In the genomic region with DNA sequence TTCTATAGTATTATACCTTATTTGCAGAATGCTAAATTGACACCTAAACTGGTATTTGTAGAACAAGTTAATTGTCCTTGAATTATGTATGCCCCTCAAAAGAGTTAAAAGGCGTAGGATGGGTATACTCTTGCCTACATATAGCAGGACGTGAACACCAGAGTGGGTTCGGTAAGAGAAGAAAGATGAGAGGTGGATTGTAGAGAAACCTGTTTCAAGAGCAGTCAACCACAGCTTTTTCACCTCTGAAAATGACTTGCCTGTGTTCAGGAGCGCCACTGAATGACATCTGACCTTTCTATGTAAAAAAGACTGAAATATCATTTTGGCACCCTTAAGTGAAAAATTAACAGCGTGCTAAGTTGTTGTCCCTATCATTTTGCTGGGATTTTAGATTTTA, we compare ENCODE assay signal across 9 cellular contexts. TPM values are rescaled to one million over a fixed set of nuclear protein-coding genes. Genes with fewer than 3 reads are reported as not detected.
A peak's percentile ranks its signal among the peaks of the same experiment; 100 is the strongest.
DNase-seq lines count a peak whose midpoint lies in the region; ATAC-seq and TF ChIP-seq lines count a peak whose summit lies in the region.
"Had no signal": no experiment of that assay in that cellular context is flagged by ENCODE, and none has a peak within 500 bp of the region (broad histone marks: within the 10 kb centered on the region; RNA-seq: fewer than 3 reads in every experiment).

No MANE protein-coding gene starts in this region.

- no peak overlapping the region for H3K27ac Mint-ChIP-seq in activated T-cell treated with anti-CD3 and anti-CD28 coated beads, Interleukin-2, amount 50 U/mL, for 72 hours

- peak in 1 of 2 donors; percentile 16 for ATAC-seq in activated T-cell treated with anti-CD3 and anti-CD28 coated beads, Interleukin-2, amount 50 U/mL, for 72 hours (replicated peaks in 1 of 2)
- ATAC-seq in HG02588 (IDR thresholded peaks at IDR 0.05; ENCODE audit: unreplicated experiment): peak; percentile 23
- ATAC-seq: heart right ventricle had no signal

- peaks cover 20 to 60% (median 37%) of the 10 kb centered on the region in 6 donors for H3K4me1 ChIP-seq in spleen
- peaks cover 0 to 12% (median 10%) of the 10 kb centered on the region in 4 donors for H3K4me1 ChIP-seq in sigmoid colon

- intact Hi-C loops in spleen (cut with DNase I; ENCODE audit: low total_unique reads): no loop called here
- intact Hi-C loops in sigmoid colon (cut with DNase I): loop anchor here (5.0 kb wide), 2 partner anchors 43 to 178 kb away; a partner anchor contains a TSS

- H3K9me3 ChIP-seq in spleen (no peaks in the 10 kb centered on the region), sigmoid colon (no peaks in the 10 kb centered on the region)
- H3K9me3 ChIP-seq: heart right ventricle had no signal

- H3K4me3 ChIP-seq in spleen (no peak overlapping the region), sigmoid colon (no peak overlapping the region)
- H3K4me3 ChIP-seq: heart right ventricle had no signal

- H3K4me3 Mint-ChIP-seq in activated T-cell treated with anti-CD3 and anti-CD28 coated beads, Interleukin-2, amount 50 U/mL, for 72 hours: peak overlapping the region; percentile 64 to 71

- peaks cover 1 to 3% of the 10 kb centered on the region in 2 donors for H3K36me3 Mint-ChIP-seq in activated T-cell treated with anti-CD3 and anti-CD28 coated beads, Interleukin-2, amount 50 U/mL, for 72 hours (ENCODE audit: insufficient read depth in 2 of 2)

- no peaks in the 10 kb centered on the region for H3K27me3 Mint-ChIP-seq in activated T-cell treated with anti-CD3 and anti-CD28 coated beads, Interleukin-2, amount 50 U/mL, for 72 hours (ENCODE audit: low read depth)

- H3K4me1 Mint-ChIP-seq in activated T-cell treated with anti-CD3 and anti-CD28 coated beads, Interleukin-2, amount 50 U/mL, for 72 hours (ENCODE audit: low read depth): peaks cover 49% of the 10 kb centered on the region

- TF ChIP-seq EP300 in Ishikawa (IDR thresholded peaks at IDR 0.05; ENCODE audit: borderline replicate concordance) (no peak), sigmoid colon (IDR thresholded peaks at IDR 0.05) (no peak)

- 65 to 79% (median 77%) methylated on average over 5 of the region's 5 CpGs for WGBS in spleen, 5 donors
- 76 to 91% methylated on average over 5 of the region's 5 CpGs for WGBS in sigmoid colon, 2 donors

- H3K36me3 ChIP-seq in spleen: no peaks in the 10 kb centered on the region
- H3K36me3 ChIP-seq in sigmoid colon: no peaks in the 10 kb centered on the region
- H3K36me3 ChIP-seq: heart right ventricle had no signal

- no peaks in the 10 kb centered on the region for H3K9me3 Mint-ChIP-seq in activated T-cell treated with anti-CD3 and anti-CD28 coated beads, Interleukin-2, amount 50 U/mL, for 72 hours

- no peak for TF ChIP-seq POLR2A in spleen (IDR thresholded peaks at IDR 0.05)
- no peak for TF ChIP-seq POLR2A in sigmoid colon (IDR thresholded peaks at IDR 0.05)

- H3K27ac ChIP-seq in spleen: peak overlapping the region in 7 of 8 donors; percentile 6 to 98 (median 39)
- no peak overlapping the region for H3K27ac ChIP-seq in sigmoid colon
- H3K27ac ChIP-seq: heart right ventricle had no signal

- no peak for TF ChIP-seq CTCF in spleen (IDR thresholded peaks at IDR 0.05 in 8 of 11, conservative IDR thresholded peaks at IDR 0.05 in 3 of 11)
- TF ChIP-seq CTCF in sigmoid colon (IDR thresholded peaks at IDR 0.05): no peak

- TF ChIP-seq RAD21 in Ishikawa (IDR thresholded peaks at IDR 0.05; ENCODE audit: low read depth): 0 out of 2 replicates have a peak, but pooled peaks have one; percentile 7

- peak; percentile 15 to 42 for DNase-seq in activated T-cell treated with anti-CD3 and anti-CD28 coated beads, Interleukin-2, amount 50 U/mL, for 72 hours
- DNase-seq in activated T-cell treated with anti-CD3 and anti-CD28 coated beads, Interleukin-2, amount 50 U/mL, for 48 hours: no peak
- DNase-seq in spleen (no peak), hepatic stellate cell (ENCODE audit: low spot score) (no peak), sigmoid colon (no peak)
- no peak for DNase-seq in stimulated activated naive CD4-positive, alpha-beta T cell treated with Interleukin-2 at 50 U/mL for 16 hours (lab: John Stamatoyannopoulos, UW)
- DNase-seq: heart right ventricle had no signal

- no peaks in the 10 kb centered on the region for H3K27me3 ChIP-seq in spleen (replicated peaks in 1 of 7)
- no peaks in the 10 kb centered on the region for H3K27me3 ChIP-seq in sigmoid colon
- H3K27me3 ChIP-seq: heart right ventricle had no signal

TF ChIP-seq in Ishikawa, 13 proteins besides CTCF, POLR2A, EP300 and RAD21:
- TF ChIP-seq EGR1 (IDR thresholded peaks at IDR 0.05) (no peak), NFIC (IDR thresholded peaks at IDR 0.05) (no peak), TCF12 (IDR thresholded peaks at IDR 0.05; ENCODE audit: low read depth) (no peak), TEAD4 (IDR thresholded peaks at IDR 0.05) (no peak), CEBPB (IDR thresholded peaks at IDR 0.05) (no peak), CREB1 (IDR thresholded peaks at IDR 0.05; ENCODE audit: low read depth) (no peak)
- TF ChIP-seq, protein P1, sequence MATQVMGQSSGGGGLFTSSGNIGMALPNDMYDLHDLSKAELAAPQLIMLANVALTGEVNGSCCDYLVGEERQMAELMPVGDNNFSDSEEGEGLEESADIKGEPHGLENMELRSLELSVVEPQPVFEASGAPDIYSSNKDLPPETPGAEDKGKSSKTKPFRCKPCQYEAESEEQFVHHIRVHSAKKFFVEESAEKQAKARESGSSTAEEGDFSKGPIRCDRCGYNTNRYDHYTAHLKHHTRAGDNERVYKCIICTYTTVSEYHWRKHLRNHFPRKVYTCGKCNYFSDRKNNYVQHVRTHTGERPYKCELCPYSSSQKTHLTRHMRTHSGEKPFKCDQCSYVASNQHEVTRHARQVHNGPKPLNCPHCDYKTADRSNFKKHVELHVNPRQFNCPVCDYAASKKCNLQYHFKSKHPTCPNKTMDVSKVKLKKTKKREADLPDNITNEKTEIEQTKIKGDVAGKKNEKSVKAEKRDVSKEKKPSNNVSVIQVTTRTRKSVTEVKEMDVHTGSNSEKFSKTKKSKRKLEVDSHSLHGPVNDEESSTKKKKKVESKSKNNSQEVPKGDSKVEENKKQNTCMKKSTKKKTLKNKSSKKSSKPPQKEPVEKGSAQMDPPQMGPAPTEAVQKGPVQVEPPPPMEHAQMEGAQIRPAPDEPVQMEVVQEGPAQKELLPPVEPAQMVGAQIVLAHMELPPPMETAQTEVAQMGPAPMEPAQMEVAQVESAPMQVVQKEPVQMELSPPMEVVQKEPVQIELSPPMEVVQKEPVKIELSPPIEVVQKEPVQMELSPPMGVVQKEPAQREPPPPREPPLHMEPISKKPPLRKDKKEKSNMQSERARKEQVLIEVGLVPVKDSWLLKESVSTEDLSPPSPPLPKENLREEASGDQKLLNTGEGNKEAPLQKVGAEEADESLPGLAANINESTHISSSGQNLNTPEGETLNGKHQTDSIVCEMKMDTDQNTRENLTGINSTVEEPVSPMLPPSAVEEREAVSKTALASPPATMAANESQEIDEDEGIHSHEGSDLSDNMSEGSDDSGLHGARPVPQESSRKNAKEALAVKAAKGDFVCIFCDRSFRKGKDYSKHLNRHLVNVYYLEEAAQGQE (IDR thresholded peaks at IDR 0.05; ENCODE audit: low read depth): no peak

RNA-seq across cellular contexts. Expression of a gene that starts 4.2 kb away (rescaled TPM):
- total RNA-seq in activated T-cell treated with anti-CD3 and anti-CD28 coated beads, Interleukin-2, amount 50 U/mL, for 72 hours: 10 to 100 TPM; 78.8 to 83.3 TPM
- 100 to 1,000 TPM; 129 to 215 (median 168) TPM for total RNA-seq in spleen
- polyA plus RNA-seq in spleen: 10 to 100 TPM; 55.2 to 87.4 (median 76.3) TPM
- total RNA-seq in sigmoid colon: 100 to 1,000 TPM; 152 to 264 (median 199) TPM
- polyA plus RNA-seq in sigmoid colon: 100 to 1,000 TPM in 1 of 3 donors, 10 to 100 TPM in 2; 54.1 to 153 (median 62.0) TPM

Comparison
In these comparisons a context has a peak if more than half of its experiments do, and no peak if none do; other contexts are left out.
1. DNase-seq: peak in activated T-cell treated with anti-CD3 and anti-CD28 coated beads, Interleukin-2, amount 50 U/mL, for 72 hours (2 of 2); none in activated T-cell treated with anti-CD3 and anti-CD28 coated beads, Interleukin-2, amount 50 U/mL, for 48 hours (0 of 2), spleen (single experiment), hepatic stellate cell (single experiment), stimulated activated naive CD4-positive, alpha-beta T cell treated with Interleukin-2 at 50 U/mL for 16 hours (single experiment) and sigmoid colon (single experiment).
2. H3K27ac ChIP-seq: peak in spleen (7 of 8); none in sigmoid colon (0 of 4).